ENCODE assay signal across 8 cellular contexts in the genomic region with DNA sequence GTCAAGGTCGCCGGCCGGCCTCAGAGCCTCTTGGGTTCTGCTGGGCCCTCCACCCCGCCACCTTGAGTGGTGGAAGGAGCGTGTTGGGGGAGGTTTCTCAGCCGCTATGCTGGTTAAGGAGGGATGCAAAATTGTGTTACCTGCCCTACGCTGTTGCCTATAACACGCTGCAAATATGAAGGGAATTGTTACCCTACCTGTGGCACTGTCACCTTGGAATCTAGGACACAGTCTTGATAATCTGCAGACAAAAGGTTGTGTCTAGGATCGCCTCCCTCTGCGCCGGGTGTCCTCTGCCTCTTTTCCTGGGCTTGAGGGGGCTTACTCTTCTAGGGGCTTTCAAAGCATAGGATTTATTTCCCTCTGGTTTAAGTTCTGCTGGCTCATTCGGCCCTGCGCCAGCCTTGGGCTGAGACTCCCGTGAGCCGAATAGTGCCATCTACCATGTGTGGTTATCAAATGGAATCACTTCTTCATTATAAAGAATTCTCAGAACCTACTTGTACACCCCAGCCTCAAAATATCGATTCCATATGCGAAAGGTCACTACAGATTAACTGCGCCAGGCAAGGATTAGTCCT. TPM values are rescaled to one million over a fixed set of nuclear protein-coding genes. Genes with fewer than 3 reads are reported as not detected.
A peak's percentile ranks its signal among the peaks of the same experiment; 100 is the strongest.
DNase-seq lines count a peak whose midpoint lies in the region; ATAC-seq and TF ChIP-seq lines count a peak whose summit lies in the region.

No MANE protein-coding gene starts in this region.

- TF ChIP-seq CTCF in Panc1 (IDR thresholded peaks at IDR 0.05), result no peak
- no peak for TF ChIP-seq CTCF in esophagus squamous epithelium (IDR thresholded peaks at IDR 0.05)

- DNase-seq in GM23248 (peak; percentile 73), Panc1 (ENCODE audit: low read depth, low spot score) (no peak), esophagus squamous epithelium (lab: John Stamatoyannopoulos, UW) (no peak), nucleus accumbens (lab: John Stamatoyannopoulos, UW) (peak in 30 of 56 donors; percentile 14 to 83 (median 49))
- no peak for DNase-seq in activated effector memory CD4-positive, alpha-beta T cell treated with anti-CD3 and anti-CD28 coated beads, Interleukin-2, amount 50 U/mL, for 16 hours
- DNase-seq in stimulated activated CD4-positive, alpha-beta T cell treated with anti-CD3 and anti-CD28 coated beads, Interleukin-15, amount 100 ng/mL, for 24 hours, result no peak

- H3K36me3 ChIP-seq in GM23248 (ENCODE audit: low read depth) (no peaks in the 10 kb centered on the region), Panc1 (ENCODE audit: control insufficient read depth, insufficient read depth, low read length) (no peaks in the 10 kb centered on the region), esophagus squamous epithelium (no peaks in the 10 kb centered on the region)

- H3K9ac ChIP-seq in GM23248, result peak overlapping the region; percentile 94

- H3K9me2 ChIP-seq in GM23248 (ENCODE audit: insufficient read depth), result no peaks in the 10 kb centered on the region

- H3K27me3 ChIP-seq in GM23248 (replicated peaks; ENCODE audit: insufficient read depth) (no peaks in the 10 kb centered on the region), Panc1 (ENCODE audit: control insufficient read depth, insufficient read depth, low read length) (peaks cover 4% of the 10 kb centered on the region), esophagus squamous epithelium (no peaks in the 10 kb centered on the region)

- peaks cover 27% of the 10 kb centered on the region for H3F3A ChIP-seq in GM23248 (ENCODE audit: insufficient read depth)

- intact Hi-C loops in Panc1 (cut with micrococcal nuclease; ENCODE audit: unreplicated experiment) (no loop called here), esophagus squamous epithelium (cut with DNase I) (loop anchor here (5.0 kb wide), 1 partner anchor 170 kb away; no protein-coding TSS in a partner anchor)

- peaks cover 44% of the 10 kb centered on the region for H3K79me2 ChIP-seq in GM23248 (ENCODE audit: insufficient read depth)

- peak overlapping the region; percentile 47 for H2AFZ ChIP-seq in GM23248

- ATAC-seq in Panc1 (no peak), GM21737 (IDR thresholded peaks at IDR 0.05; ENCODE audit: unreplicated experiment) (no peak), HG03095 (IDR thresholded peaks at IDR 0.05; ENCODE audit: unreplicated experiment) (no peak)

- BruUV-seq in Panc1 (replicated peaks; lab: Mats Ljungman, UMichigan), result no TSS peak

- in situ Hi-C loops in GM23248 (cut with MboI), result loop anchor here (25.0 kb wide), 1 partner anchor 365 kb away; no protein-coding TSS in a partner anchor
- in situ Hi-C loops in Panc1 (cut with HindIII; ENCODE audit: low pct_unique_long_range_greater_than_20kb, low sequenced_read_pairs), result no loop called here

- WGBS in GM23248 (ENCODE audit: low coverage in 1 of 2, low lambda C conversion rate in 2 of 2, missing lambda C conversion rate in 2 of 2), 2 experiments, result 32 to 34% methylated on average over 17 to 18 of the region's 18 CpGs
- WGBS in esophagus squamous epithelium, 2 donors, result 25 to 47% methylated on average over 10 to 16 of the region's 18 CpGs

- H3K4me1 ChIP-seq in GM23248 (ENCODE audit: insufficient read depth) (peaks cover 22% of the 10 kb centered on the region), Panc1 (ENCODE audit: control insufficient read depth, insufficient read depth, low read length) (no peaks in the 10 kb centered on the region), esophagus squamous epithelium (peaks cover 0 to 46% (median 9%) of the 10 kb centered on the region in 3 donors)

- peaks cover 5% of the 10 kb centered on the region; the same call in 1 of the 2 replicates for H4K20me1 ChIP-seq in GM23248 (ENCODE audit: insufficient read depth)

- H3K27ac ChIP-seq in GM23248 (peak overlapping the region; percentile 86), Panc1 (ENCODE audit: low read length) (no peak overlapping the region), esophagus squamous epithelium (peak overlapping the region; percentile 91 to 97 (median 94))

- POLR2A ChIA-PET in Panc1 (lab: Charles Lee), result no interaction called here

- no peaks in the 10 kb centered on the region for H3K9me3 ChIP-seq in GM23248 (ENCODE audit: low read depth)
- no peaks in the 10 kb centered on the region for H3K9me3 ChIP-seq in Panc1 (ENCODE audit: control insufficient read depth, insufficient read depth, low read depth, low read length)
- no peaks in the 10 kb centered on the region for H3K9me3 ChIP-seq in esophagus squamous epithelium

- H3K4me2 ChIP-seq in GM23248 (ENCODE audit: unreplicated experiment), result peak overlapping the region; percentile 84

- peak overlapping the region; percentile 88 for H3K4me3 ChIP-seq in GM23248
- peak overlapping the region; percentile 9 to 43; a peak in 3 of 4 replicates for H3K4me3 ChIP-seq in Panc1 (ENCODE audit: low read depth in 2 of 2, low read length in 2 of 2)
- H3K4me3 ChIP-seq in esophagus squamous epithelium, result peak overlapping the region; percentile 65 to 82 (median 75)

- TF ChIP-seq POLR2A in esophagus squamous epithelium (IDR thresholded peaks at IDR 0.05), result no peak

- CTCF ChIA-PET in Panc1 (lab: Charles Lee), result no interaction called here

RNA-seq across cellular contexts. Expression of a gene that starts 0.7 kb away (rescaled TPM):
- total RNA-seq in GM23248 (2014; rRNA removed; shearing (Covaris generic)), result 14.7 and 15.0 TPM in 2 replicates
- polyA plus RNA-seq in GM23248 (2016; fragmentation: Nextera tagmentation; extraction: Ambion mirVana), result 5.7 and 6.3 TPM in 2 replicates
- 0.21 TPM for total RNA-seq in Panc1 (2021; ENCODE audit: unreplicated experiment)
- polyA plus RNA-seq in Panc1 (2012; ENCODE audit: insufficient read length), result not detected
- 10 to 100 TPM in 1 of 4 donors, 1 to 10 TPM in 3; 7.2 to 12.0 (median 9.4) TPM for total RNA-seq in esophagus squamous epithelium

Comparison
In these comparisons a context has a peak if more than half of its experiments do, and no peak if none do; other contexts are left out.
1. DNase-seq: peak in GM23248 (single experiment) and nucleus accumbens (30 of 56); none in Panc1 (single experiment), esophagus squamous epithelium (single experiment), activated effector memory CD4-positive, alpha-beta T cell treated with anti-CD3 and anti-CD28 coated beads, Interleukin-2, amount 50 U/mL, for 16 hours (single experiment) and stimulated activated CD4-positive, alpha-beta T cell treated with anti-CD3 and anti-CD28 coated beads, Interleukin-15, amount 100 ng/mL, for 24 hours (single experiment).
2. H3K4me3 ChIP-seq: peak in every context shown above with its lines; median percentile 88 in GM23248; 75 in esophagus squamous epithelium; 26 in Panc1.